8 cellular contexts compared by ENCODE assay signal in the genomic region with DNA sequence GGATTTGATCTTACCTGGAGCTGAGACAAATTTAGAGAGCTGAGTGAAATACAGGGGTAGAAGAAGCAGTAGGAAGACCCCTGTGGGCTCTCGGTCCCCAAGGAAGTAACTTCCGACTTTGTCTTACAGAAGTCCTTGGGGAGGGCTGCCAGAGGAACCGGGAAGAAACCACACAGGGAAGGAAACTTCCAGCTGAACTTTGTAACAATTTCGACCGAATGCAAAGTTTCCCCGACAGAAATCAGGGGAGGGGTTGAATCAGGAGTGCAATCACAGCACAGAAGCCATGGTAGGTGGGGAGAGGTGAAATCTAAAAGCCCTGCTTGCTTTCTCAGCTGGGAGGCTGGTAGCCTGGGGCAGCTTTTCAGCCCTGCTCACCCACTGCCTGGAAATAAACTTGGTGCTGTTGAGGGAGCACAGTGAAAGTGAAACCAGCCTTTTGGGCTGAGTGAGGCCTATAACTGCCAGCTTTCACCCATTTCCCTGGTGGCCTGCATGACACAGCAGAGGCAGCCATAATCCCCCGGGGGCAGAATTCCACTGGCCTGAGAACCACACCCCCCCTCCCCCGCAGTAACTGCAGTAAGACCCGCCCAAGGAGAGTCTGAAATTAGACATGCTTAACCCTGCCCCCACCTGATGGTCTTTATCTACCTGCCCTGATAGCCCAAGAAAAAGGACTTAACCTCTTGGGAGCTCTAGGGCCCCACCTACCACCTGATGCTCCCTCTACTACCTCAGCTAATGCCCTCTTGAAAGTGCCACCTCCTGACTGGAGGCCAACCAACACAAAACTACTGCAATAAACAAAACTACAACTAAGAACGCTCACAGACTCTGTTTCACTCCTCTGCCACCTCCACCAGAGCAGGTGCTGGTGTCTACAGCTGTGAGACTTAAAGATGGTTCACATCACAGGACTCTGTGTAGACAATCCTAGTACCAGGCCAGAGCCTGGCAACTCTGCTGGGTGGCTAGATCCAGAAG.
A peak's percentile ranks its signal among the peaks of the same experiment; 100 is the strongest.
DNase-seq lines count a peak whose midpoint lies in the region; ATAC-seq and TF ChIP-seq lines count a peak whose summit lies in the region.

No MANE protein-coding gene starts in this region.

- DNase-seq in SJCRH30 (peak; percentile 62 to 68), SHP77 (lab: John Stamatoyannopoulos, UW) (no peak), esophagus muscularis mucosa (ENCODE audit: extremely low spot score) (no peak), NCI-H1105 (lab: John Stamatoyannopoulos, UW) (no peak), left ventricle myocardium superior (no peak)

- peak overlapping the region in 3 of 5 donors; percentile 41 to 66 (median 49) for H3K9ac ChIP-seq in subcutaneous abdominal adipose tissue (ENCODE audit: low read length in 5 of 5)

- TF ChIP-seq EP300 in esophagus muscularis mucosa (IDR thresholded peaks at IDR 0.05), result no peak

- peak; percentile 64 for ATAC-seq in HG03064 (IDR thresholded peaks at IDR 0.05; ENCODE audit: low read depth, unreplicated experiment)
- ATAC-seq in left ventricle myocardium superior, result no peak

- no peaks in the 10 kb centered on the region for H3K27me3 ChIP-seq in SJCRH30
- H3K27me3 ChIP-seq in subcutaneous abdominal adipose tissue (ENCODE audit: control insufficient read depth in 5 of 5, insufficient read depth in 4 of 5, low read length in 5 of 5), result no peaks in the 10 kb centered on the region
- no peaks in the 10 kb centered on the region for H3K27me3 ChIP-seq in esophagus muscularis mucosa

- H3K4me1 ChIP-seq in SJCRH30 (peaks cover 10% of the 10 kb centered on the region; the same call in 1 of the 2 replicates), subcutaneous abdominal adipose tissue (ENCODE audit: control insufficient read depth in 5 of 5, insufficient read depth in 5 of 5, low read length in 5 of 5) (peaks cover 0 to 13% (median 6%) of the 10 kb centered on the region in 5 donors), esophagus muscularis mucosa (no peaks in the 10 kb centered on the region)

- intact Hi-C loops in esophagus muscularis mucosa (cut with DNase I), result no loop called here
- intact Hi-C loops in left ventricle myocardium superior (cut with micrococcal nuclease), result no loop called here

- WGBS in esophagus muscularis mucosa, result 76% methylated on average over 10 of the region's 10 CpGs

- H3K27ac ChIP-seq in SJCRH30, result peak overlapping the region; percentile 55
- H3K27ac ChIP-seq in subcutaneous abdominal adipose tissue (ENCODE audit: low read depth, low read length), result peak overlapping the region; percentile 65
- no peak overlapping the region for H3K27ac ChIP-seq in esophagus muscularis mucosa (replicated peaks in 1 of 4)

- H3K9me3 ChIP-seq in SJCRH30 (replicated peaks) (0 out of 2 replicates have a peak, but pooled peaks cover 6% of the 10 kb centered on the region), subcutaneous abdominal adipose tissue (ENCODE audit: control insufficient read depth in 5 of 5, low read length in 5 of 5) (peaks cover 0 to 2% (median 0%) of the 10 kb centered on the region in 5 donors), esophagus muscularis mucosa (peaks cover 0 to 3% (median 0%) of the 10 kb centered on the region in 4 donors)

- H3K4me3 ChIP-seq in SJCRH30, result peak overlapping the region; percentile 20
- peak overlapping the region; percentile 48 to 56 (median 55) for H3K4me3 ChIP-seq in subcutaneous abdominal adipose tissue (ENCODE audit: low read depth in 1 of 5, low read length in 5 of 5)
- H3K4me3 ChIP-seq in esophagus muscularis mucosa, result peak overlapping the region in 2 of 4 donors; percentile 8 to 16

- no peaks in the 10 kb centered on the region for H3K36me3 ChIP-seq in SJCRH30
- no peaks in the 10 kb centered on the region for H3K36me3 ChIP-seq in subcutaneous abdominal adipose tissue (ENCODE audit: control insufficient read depth in 5 of 5, insufficient read depth in 5 of 5, low read length in 5 of 5)
- H3K36me3 ChIP-seq in esophagus muscularis mucosa, result no peaks in the 10 kb centered on the region

- peak; percentile 24 for TF ChIP-seq POLR2A in GM19193 (IDR thresholded peaks at IDR 0.05; ENCODE audit: extremely low read depth, insufficient read depth, insufficient read length)
- TF ChIP-seq POLR2A in esophagus muscularis mucosa (IDR thresholded peaks at IDR 0.05; ENCODE audit: low read depth), result no peak

- TF ChIP-seq CTCF in esophagus muscularis mucosa (IDR thresholded peaks at IDR 0.05), result no peak

Comparison
In these comparisons a context has a peak if more than half of its experiments do, and no peak if none do; other contexts are left out.
1. DNase-seq: peak in SJCRH30 (2 of 2); none in SHP77 (0 of 2), esophagus muscularis mucosa (single experiment), NCI-H1105 (single experiment) and left ventricle myocardium superior (single experiment).
2. H3K27ac ChIP-seq: peak in SJCRH30 (single experiment) and subcutaneous abdominal adipose tissue (single experiment); none in esophagus muscularis mucosa (0 of 4).